Comparison of ENCODE assay signal across 8 cellular contexts in the genomic region with DNA sequence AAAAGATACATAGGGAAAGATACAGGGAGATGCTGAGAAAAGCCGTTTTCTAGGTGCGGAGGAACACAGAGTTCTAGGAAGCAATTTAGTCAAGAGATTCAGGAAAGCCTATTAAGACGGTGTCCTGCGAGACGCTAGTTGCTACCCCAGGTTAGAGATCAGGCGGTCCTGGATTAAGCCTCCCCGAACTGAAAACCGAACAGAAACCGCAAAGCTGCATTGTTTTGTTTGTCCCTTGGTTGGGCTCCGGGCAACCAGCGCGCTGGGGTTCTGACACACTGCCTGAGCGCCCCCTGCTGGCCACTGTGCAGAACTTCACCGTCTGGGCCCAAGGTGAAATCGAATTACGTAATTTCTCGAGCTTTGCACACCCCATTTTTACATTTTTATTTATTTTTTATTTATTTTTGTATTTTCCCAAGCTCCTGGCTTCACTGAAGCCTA. TPM values are rescaled to one million over a fixed set of nuclear protein-coding genes. Genes with fewer than 3 reads are reported as not detected.
DNase-seq lines count a peak whose midpoint lies in the region; ATAC-seq and TF ChIP-seq lines count a peak whose summit lies in the region.

No MANE protein-coding gene starts in this region.

- H3F3A ChIP-seq in OCI-LY1 (ENCODE audit: insufficient read depth, low read length) = no peaks in the 10 kb centered on the region

- H3K4me3 ChIP-seq in HUES48 (ENCODE audit: low read depth, low read length) (peak overlapping the region; percentile 83), OCI-LY1 (ENCODE audit: low read depth, low read length, poor library complexity, severe bottlenecking) (peak overlapping the region; percentile 49), mucosa of descending colon (no peak overlapping the region)

- intact Hi-C loops in mucosa of descending colon (cut with DNase I, micrococcal nuclease) = loop anchor here (5.0 to 10.0 kb wide), 4 partner anchors 142 to 314 kb away; no protein-coding TSS in a partner anchor

- H3K27ac ChIP-seq in HUES48 (ENCODE audit: low read depth, low read length) (peak overlapping the region; percentile 75), OCI-LY1 (ENCODE audit: low read depth, low read length, poor library complexity, severe bottlenecking) (no peak overlapping the region), epithelial cell of prostate (no peak overlapping the region)

- H3K9ac ChIP-seq in HUES48 (ENCODE audit: low read depth, low read length) (peak overlapping the region; percentile 77), OCI-LY1 (ENCODE audit: low read length) (peak overlapping the region; percentile 25; the same call in 1 of the 2 replicates)

- H3K27me3 ChIP-seq in HUES48 (ENCODE audit: control insufficient read depth, insufficient read depth, low read length) (peaks cover 13% of the 10 kb centered on the region), OCI-LY1 (ENCODE audit: insufficient read depth, low read length) (no peaks in the 10 kb centered on the region)

- H4K20me1 ChIP-seq in OCI-LY1 (ENCODE audit: insufficient read depth, low read length) = no peaks in the 10 kb centered on the region

- H3K36me3 ChIP-seq in HUES48 (ENCODE audit: control insufficient read depth, insufficient read depth, low read length) (no peaks in the 10 kb centered on the region), OCI-LY1 (ENCODE audit: insufficient read depth, low read length) (no peaks in the 10 kb centered on the region), mucosa of descending colon (ENCODE audit: low read depth) (no peaks in the 10 kb centered on the region)

- H3K9me3 ChIP-seq in HUES48 (ENCODE audit: control insufficient read depth, insufficient read depth, low read length) (no peaks in the 10 kb centered on the region), OCI-LY1 (ENCODE audit: low read length) (no peaks in the 10 kb centered on the region), mucosa of descending colon (no peaks in the 10 kb centered on the region)

- TF ChIP-seq CTCF in OCI-LY1 (IDR thresholded peaks at IDR 0.05; ENCODE audit: low read length) (peak; percentile 81), mucosa of descending colon (IDR thresholded peaks at IDR 0.05) (peak; percentile 99)

- H3K79me2 ChIP-seq in OCI-LY1 (ENCODE audit: insufficient read depth, low read length) = no peaks in the 10 kb centered on the region

- H3K9me2 ChIP-seq in OCI-LY1 (ENCODE audit: low read depth, low read length) = no peaks in the 10 kb centered on the region

- DNase-seq in D341Med (ENCODE audit: low spot score) (peak; percentile 88), activated T-cell treated with anti-CD3 and anti-CD28 coated beads for 24 hours (ENCODE audit: low read depth) (peak; percentile 69), epithelial cell of prostate (ENCODE audit: low read depth, low spot score) (peak; percentile 22), mucosa of descending colon (peak; percentile 84 to 86 (median 86))
- peak; percentile 75 to 81 for DNase-seq in stimulated activated CD8-positive, alpha-beta memory T cell treated with anti-CD3 and anti-CD28 coated beads, Interleukin-4, amount 100 ng/mL, for 1 hour (ENCODE audit: low read depth in 2 of 2, low spot score in 1 of 2)

- peak; percentile 88 for ATAC-seq in GM21447 (IDR thresholded peaks at IDR 0.05; ENCODE audit: unreplicated experiment)
- ATAC-seq in mucosa of descending colon = peak; percentile 95

- H3K4me1 ChIP-seq in HUES48 (ENCODE audit: control insufficient read depth, insufficient read depth, low read length) (peaks cover 25% of the 10 kb centered on the region), OCI-LY1 (ENCODE audit: insufficient read depth, low read length, severe bottlenecking) (peaks cover 15% of the 10 kb centered on the region), mucosa of descending colon (ENCODE audit: low read depth) (no peaks in the 10 kb centered on the region)

- H3K4me2 ChIP-seq in OCI-LY1 (ENCODE audit: low read length) = peak overlapping the region; percentile 62

- H2AFZ ChIP-seq in OCI-LY1 (ENCODE audit: low read length) = no peak overlapping the region

RNA-seq across cellular contexts. Expression of a gene that starts 37.3 kb away (rescaled TPM):
- total RNA-seq in mucosa of descending colon = 100 to 1,000 TPM; 142 to 182 (median 157) TPM

Comparison
In these comparisons a context has a peak if more than half of its experiments do, and no peak if none do; other contexts are left out.
1. DNase-seq: peak in every context shown above with its lines; median percentile 88 in D341Med; 86 in mucosa of descending colon; 78 in stimulated activated CD8-positive, alpha-beta memory T cell treated with anti-CD3 and anti-CD28 coated beads, Interleukin-4, amount 100 ng/mL, for 1 hour; 69 in activated T-cell treated with anti-CD3 and anti-CD28 coated beads for 24 hours; 22 in epithelial cell of prostate.